Comparison of ENCODE assay signal across 14 cellular contexts in the genomic region with DNA sequence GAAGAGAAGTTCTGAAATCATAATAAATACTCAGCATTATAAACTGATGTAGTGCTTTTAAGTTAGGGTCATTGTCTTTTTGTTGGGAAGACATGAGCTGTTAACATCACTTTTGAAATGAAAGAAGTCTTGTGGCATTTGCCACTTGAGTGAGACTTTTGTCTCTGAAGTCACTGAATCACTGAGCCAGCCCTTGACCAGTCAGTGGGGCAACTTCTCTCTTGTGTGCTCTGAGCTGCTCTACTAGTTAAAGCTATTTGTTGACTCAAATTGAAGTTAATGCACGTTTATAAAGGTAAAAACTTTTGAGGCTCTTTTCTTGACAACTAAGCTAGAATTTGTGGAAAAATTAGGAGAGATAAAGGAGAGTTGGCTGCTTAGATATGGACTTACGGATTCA.
"Had no signal": no experiment of that assay in that cellular context is flagged by ENCODE, and none has a peak within 500 bp of the region (broad histone marks: within the 10 kb centered on the region; RNA-seq: fewer than 3 reads in every experiment).

No MANE protein-coding gene starts in this region.

- H3K4me3 Mint-ChIP-seq: activated CD8-positive, alpha-beta memory T cell treated with anti-CD3 and anti-CD28 coated beads, Interleukin-2, amount 10 ng/mL, durations not matched to agents 7 days and 5 days; central memory CD8-positive, alpha-beta T cell; immature natural killer cell; T-helper 1 cell treated with Interleukin-12 subunit alpha and Interleukin-12 subunit beta and Interleukin-4 antibody, amounts not matched to agents 30 μg/mL and 1 μg/mL, for 36 hours had no signal

- FAIRE-seq: pancreas had no signal

- DNase-seq: activated CD4-positive, alpha-beta T cell treated with anti-CD3 and anti-CD28 coated beads, Interleukin-2, amount 50 U/mL, for 1 hour; activated CD4-positive, CD25-positive, alpha-beta regulatory T cell; activated CD8-positive, alpha-beta memory T cell treated with anti-CD3 and anti-CD28 coated beads, Interleukin-2, amount 10 ng/mL, durations not matched to agents 7 days and 5 days; activated naive CD4-positive, alpha-beta T cell treated with Interleukin-2 at 50 U/mL for 16 hours; cortex of kidney; glutamatergic neuron; immature natural killer cell; left cardiac atrium; pancreas; stimulated activated CD4-positive, alpha-beta T cell treated with anti-CD3 and anti-CD28 coated beads, Interleukin-4, amount 100 ng/mL, for 4 hours had no signal

- H3K9me3 ChIP-seq: pancreas, vagina had no signal

- H3K27ac Mint-ChIP-seq: T-helper 1 cell treated with Interleukin-12 subunit alpha and Interleukin-12 subunit beta and Interleukin-4 antibody, amounts not matched to agents 30 μg/mL and 1 μg/mL, for 36 hours had no signal

- H3K27ac ChIP-seq: pancreas, vagina had no signal

- H3K4me3 ChIP-seq: pancreas, vagina had no signal

- H3K27me3 ChIP-seq: pancreas, vagina had no signal

- H3K9me3 Mint-ChIP-seq: brain; central memory CD8-positive, alpha-beta T cell; immature natural killer cell; T-helper 1 cell treated with Interleukin-12 subunit alpha and Interleukin-12 subunit beta and Interleukin-4 antibody, amounts not matched to agents 30 μg/mL and 1 μg/mL, for 36 hours had no signal

- ATAC-seq: activated CD8-positive, alpha-beta memory T cell treated with anti-CD3 and anti-CD28 coated beads, Interleukin-2, amount 10 ng/mL, durations not matched to agents 7 days and 5 days; left cardiac atrium; pancreas had no signal

- H3K27me3 Mint-ChIP-seq: activated CD8-positive, alpha-beta memory T cell treated with anti-CD3 and anti-CD28 coated beads, Interleukin-2, amount 10 ng/mL, durations not matched to agents 7 days and 5 days; central memory CD8-positive, alpha-beta T cell had no signal
